In the genomic region with DNA sequence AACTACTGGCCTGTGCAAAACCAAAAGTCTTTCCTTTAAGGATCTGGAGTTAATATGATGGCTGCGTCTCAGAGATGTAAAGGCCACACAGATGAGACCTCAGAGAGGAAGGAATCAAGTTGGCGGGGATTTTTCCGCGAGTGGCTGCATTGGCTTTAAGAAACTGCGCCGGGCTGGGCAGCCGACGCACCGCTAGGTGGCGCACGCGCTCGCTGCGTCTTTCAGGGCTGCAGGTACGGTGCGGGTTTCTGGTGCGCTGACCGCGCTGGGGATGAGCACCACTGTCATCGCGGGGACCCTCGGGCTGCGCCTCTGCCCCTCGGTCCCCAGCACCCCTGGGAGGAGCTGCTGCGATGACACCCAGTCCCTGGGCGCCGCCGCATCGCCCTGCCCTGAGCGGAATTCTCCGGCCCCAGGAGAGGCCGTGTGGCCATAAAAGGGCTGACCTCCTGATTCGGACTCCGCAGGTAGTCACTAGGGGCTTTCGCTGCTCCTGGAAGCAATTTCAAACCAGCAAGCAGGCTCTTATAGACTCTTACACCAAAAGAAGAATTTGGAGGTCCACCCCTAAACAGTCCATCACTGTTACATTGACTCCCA, we compare ENCODE assay signal across 8 cellular contexts.
DNase-seq lines count a peak whose midpoint lies in the region; ATAC-seq and TF ChIP-seq lines count a peak whose summit lies in the region.

No MANE protein-coding gene starts in this region.

- DNase-seq in NCI-H524 (lab: John Stamatoyannopoulos, UW) (peak; percentile 28 to 70), NCI-H524 treated with DMSO at 0.1 percent for 48 hours (lab: John Stamatoyannopoulos, UW) (no peak), NCI-H2171 treated with DMSO at 0.1 percent for 48 hours (lab: John Stamatoyannopoulos, UW) (peak; percentile 22), endothelial cell (ENCODE audit: low spot score) (peak; percentile 77), midbrain (lab: John Stamatoyannopoulos, UW) (peak; percentile 27)
- peak; percentile 83 for DNase-seq in activated CD8-positive, alpha-beta memory T cell treated with anti-CD3 and anti-CD28 coated beads for 24 hours
- peak; percentile 3 to 29 for DNase-seq in stimulated activated CD8-positive, alpha-beta memory T cell treated with anti-CD3 and anti-CD28 coated beads, Interleukin-7, amount 100 ng/mL, for 4 hours (ENCODE audit: low read depth in 2 of 2)

- no peaks in the 10 kb centered on the region for H3K9me3 Mint-ChIP-seq in endothelial cell (ENCODE audit: unreplicated experiment)

- peaks cover 8% of the 10 kb centered on the region for H3K36me3 Mint-ChIP-seq in endothelial cell (ENCODE audit: low read depth, unreplicated experiment)

- no peak overlapping the region for H3K27ac Mint-ChIP-seq in endothelial cell (ENCODE audit: unreplicated experiment)

- H3K4me1 Mint-ChIP-seq in endothelial cell (ENCODE audit: unreplicated experiment): peaks cover 14% of the 10 kb centered on the region

- no peak for ATAC-seq in HG03280 (IDR thresholded peaks at IDR 0.05; ENCODE audit: unreplicated experiment)

- peaks cover 2% of the 10 kb centered on the region for H3K27me3 Mint-ChIP-seq in endothelial cell (ENCODE audit: unreplicated experiment)

- peak; percentile 94 for TF ChIP-seq CTCF in endothelial cell (IDR thresholded peaks at IDR 0.05; ENCODE audit: unreplicated experiment)

- no peak overlapping the region for H3K4me3 Mint-ChIP-seq in endothelial cell (ENCODE audit: unreplicated experiment)
